In genomic region chr18:49970288-49970687, GRCh38 we compare ENCODE assay signal across 17 cellular contexts.
DNase-seq lines count a peak whose midpoint lies in the region; ATAC-seq and TF ChIP-seq lines count a peak whose summit lies in the region.
"Had no signal": no experiment of that assay in that cellular context is flagged by ENCODE, and none has a peak within 500 bp of the region (broad histone marks: within the 10 kb centered on the region; RNA-seq: fewer than 3 reads in every experiment).

No MANE protein-coding gene starts in this region.

- intact Hi-C loops in activated T-helper 1 cell treated with anti-CD3 and anti-CD28 coated beads, Interleukin-12 subunit alpha, Interleukin-12 subunit beta, Interleukin-2, Interleukin-4 antibody, amounts not matched to agents 30 ng/mL and 10 ng/mL and 1 ng/mL, durations not matched to agents 14 hours and 24 hours and 36 hours (cut with micrococcal nuclease), result no loop called here

- ATAC-seq in GM18502 (IDR thresholded peaks at IDR 0.05; ENCODE audit: poor library complexity, unreplicated experiment) (peak; percentile 52), GM19397 (IDR thresholded peaks at IDR 0.05; ENCODE audit: unreplicated experiment) (peak; percentile 67), HG02798 (IDR thresholded peaks at IDR 0.05; ENCODE audit: poor library complexity, unreplicated experiment) (peak; percentile 74), HG03442 (IDR thresholded peaks at IDR 0.05; ENCODE audit: unreplicated experiment) (peak; percentile 42), WTC11 (no peak)
- ATAC-seq: body of pancreas; naive thymus-derived CD8-positive, alpha-beta T cell had no signal

- H3K27me3 Mint-ChIP-seq in WTC11 (ENCODE audit: low read depth), result no peaks in the 10 kb centered on the region
- H3K27me3 Mint-ChIP-seq in immature natural killer cell (ENCODE audit: low read depth in 3 of 3), result peaks cover 3 to 6% (median 4%) of the 10 kb centered on the region in 3 donors
- peaks cover 21% of the 10 kb centered on the region for H3K27me3 Mint-ChIP-seq in activated T-helper 1 cell treated with anti-CD3 and anti-CD28 coated beads, Interleukin-12 subunit alpha, Interleukin-12 subunit beta, Interleukin-2, Interleukin-4 antibody, amounts not matched to agents 30 ng/mL and 10 ng/mL and 1 ng/mL, durations not matched to agents 14 hours and 24 hours and 36 hours (ENCODE audit: insufficient read depth)

- H3K27ac Mint-ChIP-seq in WTC11 (no peak overlapping the region), immature natural killer cell (no peak overlapping the region)
- H3K27ac Mint-ChIP-seq in activated T-helper 1 cell treated with anti-CD3 and anti-CD28 coated beads, Interleukin-12 subunit alpha, Interleukin-12 subunit beta, Interleukin-2, Interleukin-4 antibody, amounts not matched to agents 30 ng/mL and 10 ng/mL and 1 ng/mL, durations not matched to agents 14 hours and 24 hours and 36 hours, result no peak overlapping the region
- H3K27ac Mint-ChIP-seq: activated B cell treated with CpG ODN at 0.5 μM for 24 hours; H9; naive thymus-derived CD8-positive, alpha-beta T cell had no signal

- H3K9me3 Mint-ChIP-seq in WTC11 (no peaks in the 10 kb centered on the region), immature natural killer cell (no peaks in the 10 kb centered on the region)
- no peaks in the 10 kb centered on the region for H3K9me3 Mint-ChIP-seq in activated T-helper 1 cell treated with anti-CD3 and anti-CD28 coated beads, Interleukin-12 subunit alpha, Interleukin-12 subunit beta, Interleukin-2, Interleukin-4 antibody, amounts not matched to agents 30 ng/mL and 10 ng/mL and 1 ng/mL, durations not matched to agents 14 hours and 24 hours and 36 hours
- H3K9me3 Mint-ChIP-seq: activated B cell treated with CpG ODN at 0.5 μM for 24 hours; H9; naive thymus-derived CD8-positive, alpha-beta T cell had no signal

- no peak for TF ChIP-seq CTCF in WTC11 (IDR thresholded peaks at IDR 0.05)

- CTCF ChIA-PET in WTC11 (lab: Charles Lee), result no interaction called here

- no peak overlapping the region for H3K4me3 Mint-ChIP-seq in WTC11
- H3K4me3 Mint-ChIP-seq in immature natural killer cell, result no peak overlapping the region
- H3K4me3 Mint-ChIP-seq in activated T-helper 1 cell treated with anti-CD3 and anti-CD28 coated beads, Interleukin-12 subunit alpha, Interleukin-12 subunit beta, Interleukin-2, Interleukin-4 antibody, amounts not matched to agents 30 ng/mL and 10 ng/mL and 1 ng/mL, durations not matched to agents 14 hours and 24 hours and 36 hours, result no peak overlapping the region
- H3K4me3 Mint-ChIP-seq: activated B cell treated with CpG ODN at 0.5 μM for 24 hours; H9; naive thymus-derived CD8-positive, alpha-beta T cell had no signal

- no peaks in the 10 kb centered on the region for H3K36me3 Mint-ChIP-seq in WTC11
- no peaks in the 10 kb centered on the region for H3K36me3 Mint-ChIP-seq in immature natural killer cell
- no peaks in the 10 kb centered on the region for H3K36me3 Mint-ChIP-seq in activated T-helper 1 cell treated with anti-CD3 and anti-CD28 coated beads, Interleukin-12 subunit alpha, Interleukin-12 subunit beta, Interleukin-2, Interleukin-4 antibody, amounts not matched to agents 30 ng/mL and 10 ng/mL and 1 ng/mL, durations not matched to agents 14 hours and 24 hours and 36 hours (ENCODE audit: low read depth)
- H3K36me3 Mint-ChIP-seq: naive thymus-derived CD8-positive, alpha-beta T cell had no signal

- DNase-seq in WTC11 (ENCODE audit: low spot score) (no peak), immature natural killer cell (no peak), kidney glomerular epithelial cell (lab: John Stamatoyannopoulos, UW) (no peak)
- no peak for DNase-seq in activated T-helper 1 cell treated with anti-CD3 and anti-CD28 coated beads, Interleukin-12 subunit alpha, Interleukin-12 subunit beta, Interleukin-2, Interleukin-4 antibody, amounts not matched to agents 30 ng/mL and 10 ng/mL and 1 ng/mL, durations not matched to agents 14 hours and 24 hours and 36 hours (ENCODE audit: low spot score)
- DNase-seq: activated B cell treated with CpG ODN at 0.5 μM for 24 hours; body of pancreas; EL; H9; KBM-7; naive thymus-derived CD8-positive, alpha-beta T cell; stimulated activated CD4-positive, alpha-beta T cell treated with anti-CD3 and anti-CD28 coated beads, Interleukin-12 subunit alpha, Interleukin-12 subunit beta, amount 100 ng/mL, for 4 hours; stomach; T-helper 1 cell had no signal

- POLR2A ChIA-PET in WTC11 (lab: Charles Lee), result interaction anchor here (0.7 kb wide), 2 partner anchors 10 to 18 kb away, joined by 3 read pairs; no protein-coding TSS in a partner anchor

- H3K4me1 Mint-ChIP-seq in WTC11 (no peaks in the 10 kb centered on the region), immature natural killer cell (no peaks in the 10 kb centered on the region)
- no peaks in the 10 kb centered on the region for H3K4me1 Mint-ChIP-seq in activated T-helper 1 cell treated with anti-CD3 and anti-CD28 coated beads, Interleukin-12 subunit alpha, Interleukin-12 subunit beta, Interleukin-2, Interleukin-4 antibody, amounts not matched to agents 30 ng/mL and 10 ng/mL and 1 ng/mL, durations not matched to agents 14 hours and 24 hours and 36 hours (ENCODE audit: low read depth)
- H3K4me1 Mint-ChIP-seq: activated B cell treated with CpG ODN at 0.5 μM for 24 hours, H9 had no signal

TF ChIP-seq in WTC11, 78 proteins besides CTCF, POLR2A, EP300 and RAD21:
- TF ChIP-seq NR3C1 (CRISPR knock-in tag; conservative IDR thresholded peaks at IDR 0.05; ENCODE audit: low read depth), result no peak
- TF ChIP-seq GTF2I (CRISPR knock-in tag; conservative IDR thresholded peaks at IDR 0.05), result no peak
- TF ChIP-seq, protein P1, sequence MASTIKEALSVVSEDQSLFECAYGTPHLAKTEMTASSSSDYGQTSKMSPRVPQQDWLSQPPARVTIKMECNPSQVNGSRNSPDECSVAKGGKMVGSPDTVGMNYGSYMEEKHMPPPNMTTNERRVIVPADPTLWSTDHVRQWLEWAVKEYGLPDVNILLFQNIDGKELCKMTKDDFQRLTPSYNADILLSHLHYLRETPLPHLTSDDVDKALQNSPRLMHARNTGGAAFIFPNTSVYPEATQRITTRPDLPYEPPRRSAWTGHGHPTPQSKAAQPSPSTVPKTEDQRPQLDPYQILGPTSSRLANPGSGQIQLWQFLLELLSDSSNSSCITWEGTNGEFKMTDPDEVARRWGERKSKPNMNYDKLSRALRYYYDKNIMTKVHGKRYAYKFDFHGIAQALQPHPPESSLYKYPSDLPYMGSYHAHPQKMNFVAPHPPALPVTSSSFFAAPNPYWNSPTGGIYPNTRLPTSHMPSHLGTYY (CRISPR knock-in tag; IDR thresholded peaks at IDR 0.05), result no peak
- TF ChIP-seq PRDM15 (CRISPR knock-in tag; IDR thresholded peaks at IDR 0.05), result no peak
- TF ChIP-seq GRHL2 (CRISPR knock-in tag; IDR thresholded peaks at IDR 0.05; ENCODE audit: insufficient replicate concordance, severe bottlenecking), result no peak
- TF ChIP-seq USF2 (CRISPR knock-in tag; IDR thresholded peaks at IDR 0.05), result no peak
- no peak for TF ChIP-seq ZNF232 (CRISPR knock-in tag; IDR thresholded peaks at IDR 0.05)
- TF ChIP-seq EMX1 (CRISPR knock-in tag; IDR thresholded peaks at IDR 0.05), result no peak
- no peak for TF ChIP-seq HMGA2 (CRISPR knock-in tag; IDR thresholded peaks at IDR 0.05)
